In genomic region chr19:17063412-17063811, GRCh38 we compare ENCODE assay signal across 29 cellular contexts.
"Had no signal": no experiment of that assay in that cellular context is flagged by ENCODE, and none has a peak within 500 bp of the region (broad histone marks: within the 10 kb centered on the region; RNA-seq: fewer than 3 reads in every experiment).

No MANE protein-coding gene starts in this region.

- H3K4me2 ChIP-seq: KMS-11 had no signal

- ATAC-seq: Panc1, SK-N-SH treated with all-trans-retinoic acid at 6 μM for 48 hours had no signal

- H3K27me3 Mint-ChIP-seq: activated CD4-positive, alpha-beta memory T cell treated with anti-CD3 and anti-CD28 coated beads, Interleukin-2, amount 10 ng/mL, durations not matched to agents 7 days and 5 days; activated CD4-positive, alpha-beta T cell treated with anti-CD3 and anti-CD28 coated beads, Interleukin-2, amount 10 ng/mL, durations not matched to agents 24 days and 14 days; activated naive CD4-positive, alpha-beta T cell treated with anti-CD3 and anti-CD28 coated beads, Interleukin-2, amount 50 U/mL, for 24 hours had no signal

- H3K4me3 Mint-ChIP-seq: activated CD4-positive, alpha-beta memory T cell treated with anti-CD3 and anti-CD28 coated beads, Interleukin-2, amount 10 ng/mL, durations not matched to agents 7 days and 5 days; activated CD4-positive, alpha-beta T cell treated with anti-CD3 and anti-CD28 coated beads, Interleukin-2, amount 10 ng/mL, durations not matched to agents 24 days and 14 days; activated naive CD4-positive, alpha-beta T cell treated with anti-CD3 and anti-CD28 coated beads, Interleukin-2, amount 50 U/mL, for 24 hours had no signal

- H3K9me3 Mint-ChIP-seq: activated CD4-positive, alpha-beta memory T cell treated with anti-CD3 and anti-CD28 coated beads, Interleukin-2, amount 10 ng/mL, durations not matched to agents 7 days and 5 days; activated CD4-positive, alpha-beta T cell treated with anti-CD3 and anti-CD28 coated beads, Interleukin-2, amount 10 ng/mL, durations not matched to agents 24 days and 14 days; activated naive CD4-positive, alpha-beta T cell treated with anti-CD3 and anti-CD28 coated beads, Interleukin-2, amount 50 U/mL, for 24 hours had no signal

- H3K27ac Mint-ChIP-seq: activated CD4-positive, alpha-beta memory T cell treated with anti-CD3 and anti-CD28 coated beads, Interleukin-2, amount 10 ng/mL, durations not matched to agents 7 days and 5 days; activated CD4-positive, alpha-beta T cell treated with anti-CD3 and anti-CD28 coated beads, Interleukin-2, amount 10 ng/mL, durations not matched to agents 24 days and 14 days; activated naive CD4-positive, alpha-beta T cell treated with anti-CD3 and anti-CD28 coated beads, Interleukin-2, amount 50 U/mL, for 24 hours; activated T-helper 2 cell treated with anti-CD3 and anti-CD28 coated beads, Interferon-gamma antibody, Interleukin-2, Interleukin-4, amounts not matched to agents 10 μg/mL and 5 μg/mL and 100 μg/mL, durations not matched to agents 14 hours and 24 hours and 36 hours had no signal

- H3K9me3 ChIP-seq: SJSA1 had no signal

- DNase-seq: activated CD4-positive, alpha-beta memory T cell treated with anti-CD3 and anti-CD28 coated beads, Interleukin-2, amount 10 ng/mL, durations not matched to agents 7 days and 5 days; activated CD4-positive, alpha-beta T cell treated with anti-CD3 and anti-CD28 coated beads, Interleukin-2, amount 10 ng/mL, durations not matched to agents 24 days and 14 days; activated gamma-delta T cell treated with Interleukin-2 at 50 U/mL for 16 hours; activated T-cell treated with anti-CD3 and anti-CD28 coated beads for 4 hours; activated T-cell treated with anti-CD3 and anti-CD28 coated beads, Interleukin-2, amount 50 U/mL, for 48 hours; aorta; caudate nucleus; NCI-H1092; NCI-H1417; NCI-H1694; NCI-H2029; NCI-H2107; NCI-H2171 treated with DMSO at 0.1 percent for 48 hours; NCI-H226; NCI-H510A; NCI-H526 treated with DMSO at 0.1 percent for 48 hours; NCI-H82; OCI-M1; Right ventricle myocardium superior; SW 1271; T1000 had no signal

- H3K27me3 ChIP-seq: breast epithelium, SJSA1 had no signal

- H3K4me1 ChIP-seq: breast epithelium, SJSA1 had no signal

- H3K27ac ChIP-seq: breast epithelium, KMS-11, RWPE1, SJSA1 had no signal

- H3K4me3 ChIP-seq: breast epithelium, SJSA1 had no signal
